In genomic region chr4:124276461-124276860, GRCh38 we compare ENCODE assay signal across 19 cellular contexts.
"Had no signal": no experiment of that assay in that cellular context is flagged by ENCODE, and none has a peak within 500 bp of the region (broad histone marks: within the 10 kb centered on the region; RNA-seq: fewer than 3 reads in every experiment).

No MANE protein-coding gene starts in this region.

- H3K27ac Mint-ChIP-seq: activated CD4-positive, alpha-beta T cell treated with anti-CD3 and anti-CD28 coated beads, Interleukin-2, amount 10 ng/mL, durations not matched to agents 24 days and 14 days; activated CD8-positive, alpha-beta memory T cell treated with anti-CD3 and anti-CD28 coated beads, Interleukin-2, amount 10 ng/mL, durations not matched to agents 7 days and 5 days; activated CD8-positive, alpha-beta T cell treated with anti-CD3 and anti-CD28 coated beads for 36 hours; naive thymus-derived CD4-positive, alpha-beta T cell; stimulated activated effector memory CD8-positive, alpha-beta T cell treated with anti-CD3 and anti-CD28 coated beads, Interleukin-12 subunit alpha, Interleukin-12 subunit beta, amount 100 ng/mL, for 72 hours; stimulated activated naive CD8-positive, alpha-beta T cell treated with anti-CD3 and anti-CD28 coated beads, Interleukin-15, amount 100 ng/mL, for 72 hours had no signal

- H3K27me3 Mint-ChIP-seq: activated CD4-positive, alpha-beta T cell treated with anti-CD3 and anti-CD28 coated beads, Interleukin-2, amount 10 ng/mL, durations not matched to agents 24 days and 14 days; activated CD8-positive, alpha-beta memory T cell treated with anti-CD3 and anti-CD28 coated beads, Interleukin-2, amount 10 ng/mL, durations not matched to agents 7 days and 5 days; stimulated activated naive CD8-positive, alpha-beta T cell treated with anti-CD3 and anti-CD28 coated beads, Interleukin-15, amount 100 ng/mL, for 72 hours had no signal

- H3K36me3 ChIP-seq: colonic mucosa, heart right ventricle, right lobe of liver, tibial artery had no signal

- H3K27me3 ChIP-seq: colonic mucosa, heart right ventricle, right lobe of liver, tibial artery had no signal

- H3K9me3 ChIP-seq: colonic mucosa, right lobe of liver, tibial artery had no signal

- H3K4me3 Mint-ChIP-seq: activated CD4-positive, alpha-beta T cell treated with anti-CD3 and anti-CD28 coated beads, Interleukin-2, amount 10 ng/mL, durations not matched to agents 24 days and 14 days; activated CD8-positive, alpha-beta memory T cell treated with anti-CD3 and anti-CD28 coated beads, Interleukin-2, amount 10 ng/mL, durations not matched to agents 7 days and 5 days; activated CD8-positive, alpha-beta T cell treated with anti-CD3 and anti-CD28 coated beads for 36 hours; naive thymus-derived CD4-positive, alpha-beta T cell; neural crest cell; stimulated activated effector memory CD8-positive, alpha-beta T cell treated with anti-CD3 and anti-CD28 coated beads, Interleukin-12 subunit alpha, Interleukin-12 subunit beta, amount 100 ng/mL, for 72 hours; stimulated activated naive CD8-positive, alpha-beta T cell treated with anti-CD3 and anti-CD28 coated beads, Interleukin-15, amount 100 ng/mL, for 72 hours had no signal

- DNase-seq: activated CD4-positive, alpha-beta T cell treated with anti-CD3 and anti-CD28 coated beads, Interleukin-2, amount 10 ng/mL, durations not matched to agents 24 days and 14 days; activated CD8-positive, alpha-beta memory T cell treated with anti-CD3 and anti-CD28 coated beads, Interleukin-2, amount 10 ng/mL, durations not matched to agents 7 days and 5 days; activated CD8-positive, alpha-beta T cell treated with anti-CD3 and anti-CD28 coated beads for 36 hours; activated effector memory CD4-positive, alpha-beta T cell treated with anti-CD3 and anti-CD28 coated beads, Interleukin-2, amount 50 U/mL, for 16 hours; activated naive CD4-positive, alpha-beta T cell treated with anti-CD3 and anti-CD28 coated beads, Interleukin-2, amount 50 U/mL, for 16 hours; activated T-cell treated with anti-CD3 and anti-CD28 coated beads for 4 hours; colonic mucosa; heart right ventricle; left colon; mesenchymal stem cell; naive thymus-derived CD4-positive, alpha-beta T cell; occipital lobe; right lobe of liver; stimulated activated CD4-positive, alpha-beta T cell treated with anti-CD3 and anti-CD28 coated beads, Interleukin-2, amount 100 ng/mL, for 24 hours; stimulated activated naive CD8-positive, alpha-beta T cell treated with anti-CD3 and anti-CD28 coated beads, Interleukin-15, amount 100 ng/mL, for 72 hours; tibial artery had no signal

- H3K9me3 Mint-ChIP-seq: activated CD4-positive, alpha-beta T cell treated with anti-CD3 and anti-CD28 coated beads, Interleukin-2, amount 10 ng/mL, durations not matched to agents 24 days and 14 days; activated CD8-positive, alpha-beta T cell treated with anti-CD3 and anti-CD28 coated beads for 36 hours had no signal

- H3K27ac ChIP-seq: colonic mucosa, heart right ventricle, right lobe of liver, skin epidermis, tibial artery had no signal

- H3K36me3 Mint-ChIP-seq: activated CD8-positive, alpha-beta memory T cell treated with anti-CD3 and anti-CD28 coated beads, Interleukin-2, amount 10 ng/mL, durations not matched to agents 7 days and 5 days; stimulated activated effector memory CD8-positive, alpha-beta T cell treated with anti-CD3 and anti-CD28 coated beads, Interleukin-12 subunit alpha, Interleukin-12 subunit beta, amount 100 ng/mL, for 72 hours had no signal

- H3K4me1 ChIP-seq: colonic mucosa, right lobe of liver had no signal

- H3K4me3 ChIP-seq: colonic mucosa, heart right ventricle, right lobe of liver, skin epidermis, tibial artery had no signal

- H3K4me1 Mint-ChIP-seq: activated CD4-positive, alpha-beta T cell treated with anti-CD3 and anti-CD28 coated beads, Interleukin-2, amount 10 ng/mL, durations not matched to agents 24 days and 14 days; activated CD8-positive, alpha-beta memory T cell treated with anti-CD3 and anti-CD28 coated beads, Interleukin-2, amount 10 ng/mL, durations not matched to agents 7 days and 5 days; naive thymus-derived CD4-positive, alpha-beta T cell; neural crest cell; stimulated activated effector memory CD8-positive, alpha-beta T cell treated with anti-CD3 and anti-CD28 coated beads, Interleukin-12 subunit alpha, Interleukin-12 subunit beta, amount 100 ng/mL, for 72 hours; stimulated activated naive CD8-positive, alpha-beta T cell treated with anti-CD3 and anti-CD28 coated beads, Interleukin-15, amount 100 ng/mL, for 72 hours had no signal
